In the genomic region with DNA sequence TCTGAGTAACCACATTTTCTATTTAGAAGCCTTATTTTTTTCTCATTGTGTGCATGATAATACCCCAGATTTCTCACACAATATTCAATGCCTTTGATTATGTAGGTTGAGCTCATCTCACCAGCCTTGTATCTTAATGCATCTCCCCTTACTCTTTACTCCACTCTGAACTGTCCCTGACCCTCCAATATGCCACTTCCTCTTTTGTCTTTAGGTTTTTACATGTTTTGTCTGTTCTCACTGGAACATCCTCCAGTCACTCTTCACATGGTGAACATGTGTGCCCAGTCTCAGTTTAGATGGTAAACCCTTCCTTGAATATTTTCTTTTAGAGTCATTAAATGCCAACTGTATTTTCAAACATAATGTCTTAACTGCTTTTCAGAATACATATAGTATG, we compare ENCODE assay signal across 17 cellular contexts.
"Had no signal": no experiment of that assay in that cellular context is flagged by ENCODE, and none has a peak within 500 bp of the region (broad histone marks: within the 10 kb centered on the region; RNA-seq: fewer than 3 reads in every experiment).

No MANE protein-coding gene starts in this region.

- FAIRE-seq: endothelial cell of umbilical vein, keratinocyte, urothelium cell line had no signal

- H3K4me3 ChIP-seq: left lung, lower lobe of right lung, sigmoid colon, skin epidermis, stomach had no signal

- H3K27me3 ChIP-seq: foreskin keratinocyte, left lung, sigmoid colon, stomach had no signal

- DNase-seq: dermis blood vessel endothelial cell; erythroblast; foreskin keratinocyte; immature natural killer cell; left lung; lower lobe of right lung; natural killer cell; posterior cingulate gyrus; sigmoid colon; stimulated activated CD4-positive, alpha-beta T cell treated with anti-CD3 and anti-CD28 coated beads, Interleukin-12 subunit alpha, Interleukin-12 subunit beta, amount 100 ng/mL, for 4 hours; stimulated activated naive CD4-positive, alpha-beta T cell; stomach; substantia nigra had no signal

- H3K4me1 ChIP-seq: foreskin keratinocyte, left lung, lower lobe of right lung, sigmoid colon, stomach had no signal

- ATAC-seq: foreskin keratinocyte, left lung, lower lobe of right lung, natural killer cell had no signal

- H3K9me3 ChIP-seq: lower lobe of right lung, sigmoid colon, stomach had no signal

- H3K36me3 ChIP-seq: left lung, lower lobe of right lung, sigmoid colon, stomach had no signal

- H3K27ac ChIP-seq: foreskin keratinocyte, left lung, lower lobe of right lung, sigmoid colon, skin epidermis, stomach had no signal
